Comparison of ENCODE assay signal across 15 cellular contexts in genomic region chr12:112855375-112855774, GRCh38. TPM values are rescaled to one million over a fixed set of nuclear protein-coding genes. Genes with fewer than 3 reads are reported as not detected.
DNase-seq lines count a peak whose midpoint lies in the region; ATAC-seq, FAIRE-seq and TF ChIP-seq lines count a peak whose summit lies in the region.
"Had no signal": no experiment of that assay in that cellular context is flagged by ENCODE, and none has a peak within 500 bp of the region (broad histone marks: within the 10 kb centered on the region; RNA-seq: fewer than 3 reads in every experiment).

No MANE protein-coding gene starts in this region.

- peaks cover 3% of the 10 kb centered on the region for H3K4me1 Mint-ChIP-seq in CD14-positive monocyte
- no peaks in the 10 kb centered on the region for H3K4me1 Mint-ChIP-seq in activated CD4-positive, alpha-beta memory T cell treated with anti-CD3 and anti-CD28 coated beads, Interleukin-2, amount 10 ng/mL, durations not matched to agents 7 days and 5 days

- BruUV-seq in Panc1 (replicated peaks; lab: Mats Ljungman, UMichigan) = no TSS peak

- intact Hi-C loops in CD14-positive monocyte (cut with micrococcal nuclease) (no loop called here), Panc1 (cut with micrococcal nuclease; ENCODE audit: unreplicated experiment) (no loop called here)

- POLR2A ChIA-PET in Panc1 (lab: Charles Lee) = no interaction called here
- POLR2A ChIA-PET in activated CD4-positive, alpha-beta memory T cell treated with anti-CD3 and anti-CD28 coated beads, Interleukin-2, amount 10 ng/mL, durations not matched to agents 7 days and 5 days (lab: Charles Lee) = no interaction called here

- no peak overlapping the region for H3K4me3 Mint-ChIP-seq in CD14-positive monocyte
- no peak overlapping the region for H3K4me3 Mint-ChIP-seq in activated CD4-positive, alpha-beta memory T cell treated with anti-CD3 and anti-CD28 coated beads, Interleukin-2, amount 10 ng/mL, durations not matched to agents 7 days and 5 days
- H3K4me3 Mint-ChIP-seq: activated CD4-positive, alpha-beta memory T cell treated with anti-CD3 and anti-CD28 coated beads for 36 hours; natural killer cell had no signal

- H3K4me3 ChIP-seq in Panc1 (ENCODE audit: low read depth in 2 of 2, low read length in 2 of 2) = no peak overlapping the region
- H3K4me3 ChIP-seq in fibroblast of the aortic adventitia (ENCODE audit: low read depth, low read length) = no peak overlapping the region
- H3K4me3 ChIP-seq: Peyer's patch, thoracic aorta had no signal

- H3K4me1 ChIP-seq in Panc1 (ENCODE audit: control insufficient read depth, insufficient read depth, low read length) = no peaks in the 10 kb centered on the region
- H3K4me1 ChIP-seq: Peyer's patch had no signal

- ATAC-seq in Panc1 (peak; percentile 79), HG03457 (IDR thresholded peaks at IDR 0.05; ENCODE audit: unreplicated experiment) (no peak)
- ATAC-seq: natural killer cell had no signal

- DNase-seq in CD14-positive monocyte (ENCODE audit: low spot score) = no peak
- DNase-seq in H54 (ENCODE audit: insufficient read length, low spot score) = peak; percentile 31
- DNase-seq in Panc1 (ENCODE audit: low read depth, low spot score) = no peak
- DNase-seq in fibroblast of the aortic adventitia (ENCODE audit: low read depth) = no peak
- DNase-seq in pons (ENCODE audit: low spot score) = no peak
- no peak for DNase-seq in DMS153 treated with DMSO at 0.1 percent for 48 hours (lab: John Stamatoyannopoulos, UW; ENCODE audit: unreplicated experiment)
- DNase-seq in activated CD4-positive, alpha-beta memory T cell treated with anti-CD3 and anti-CD28 coated beads, Interleukin-2, amount 10 ng/mL, durations not matched to agents 7 days and 5 days = no peak
- DNase-seq: activated CD4-positive, alpha-beta memory T cell treated with anti-CD3 and anti-CD28 coated beads for 36 hours; amygdala; DMS79 treated with DMSO at 0.1 percent for 48 hours; natural killer cell; Peyer's patch had no signal

- H3K9me3 Mint-ChIP-seq in CD14-positive monocyte = no peaks in the 10 kb centered on the region
- H3K9me3 Mint-ChIP-seq in activated CD4-positive, alpha-beta memory T cell treated with anti-CD3 and anti-CD28 coated beads, Interleukin-2, amount 10 ng/mL, durations not matched to agents 7 days and 5 days = no peaks in the 10 kb centered on the region
- H3K9me3 Mint-ChIP-seq: activated CD4-positive, alpha-beta memory T cell treated with anti-CD3 and anti-CD28 coated beads for 36 hours; natural killer cell had no signal

- CTCF ChIA-PET in Panc1 (lab: Charles Lee) = interaction anchor here (0.6 kb wide), 1 partner anchor 499 kb away, joined by 3 read pairs; no protein-coding TSS in a partner anchor
- CTCF ChIA-PET in activated CD4-positive, alpha-beta memory T cell treated with anti-CD3 and anti-CD28 coated beads, Interleukin-2, amount 10 ng/mL, durations not matched to agents 7 days and 5 days (lab: Charles Lee) = no interaction called here

- in situ Hi-C loops in Panc1 (cut with HindIII; ENCODE audit: low pct_unique_long_range_greater_than_20kb, low sequenced_read_pairs) = no loop called here

- H3K9me3 ChIP-seq in Panc1 (ENCODE audit: control insufficient read depth, insufficient read depth, low read depth, low read length) = no peaks in the 10 kb centered on the region
- H3K9me3 ChIP-seq: Peyer's patch, thoracic aorta had no signal

- H3K27me3 Mint-ChIP-seq in CD14-positive monocyte (ENCODE audit: low read depth in 3 of 3) = peaks cover 3 to 8% (median 4%) of the 10 kb centered on the region in 3 donors
- H3K27me3 Mint-ChIP-seq in activated CD4-positive, alpha-beta memory T cell treated with anti-CD3 and anti-CD28 coated beads, Interleukin-2, amount 10 ng/mL, durations not matched to agents 7 days and 5 days = peaks cover 27% of the 10 kb centered on the region

- H3K27ac Mint-ChIP-seq in CD14-positive monocyte = no peak overlapping the region
- no peak overlapping the region for H3K27ac Mint-ChIP-seq in activated CD4-positive, alpha-beta memory T cell treated with anti-CD3 and anti-CD28 coated beads, Interleukin-2, amount 10 ng/mL, durations not matched to agents 7 days and 5 days
- H3K27ac Mint-ChIP-seq: activated CD4-positive, alpha-beta memory T cell treated with anti-CD3 and anti-CD28 coated beads for 36 hours; natural killer cell had no signal

- no peak for FAIRE-seq in H54 (lab: Jason Lieb, UNC)

- no peaks in the 10 kb centered on the region for H3K27me3 ChIP-seq in Panc1 (ENCODE audit: control insufficient read depth, insufficient read depth, low read length)
- H3K27me3 ChIP-seq: Peyer's patch had no signal

- no peak overlapping the region for H3K27ac ChIP-seq in Panc1 (ENCODE audit: low read length)
- H3K27ac ChIP-seq: HL-60, Peyer's patch, thoracic aorta had no signal

- TF ChIP-seq POLR2A in H54 (IDR thresholded peaks at IDR 0.05; ENCODE audit: low read depth, low read length) = no peak

- TF ChIP-seq CTCF in CD14-positive monocyte (IDR thresholded peaks at IDR 0.05) (peak; percentile 33), Panc1 (IDR thresholded peaks at IDR 0.05) (peak; percentile 67), fibroblast of the aortic adventitia (IDR thresholded peaks at IDR 0.05; ENCODE audit: insufficient read depth, low read length) (peak; percentile 21)

- no peaks in the 10 kb centered on the region for H3K36me3 ChIP-seq in Panc1 (ENCODE audit: control insufficient read depth, insufficient read depth, low read length)
- H3K36me3 ChIP-seq: Peyer's patch, thoracic aorta had no signal

- no peaks in the 10 kb centered on the region for H3K36me3 Mint-ChIP-seq in CD14-positive monocyte
- no peaks in the 10 kb centered on the region for H3K36me3 Mint-ChIP-seq in activated CD4-positive, alpha-beta memory T cell treated with anti-CD3 and anti-CD28 coated beads, Interleukin-2, amount 10 ng/mL, durations not matched to agents 7 days and 5 days (ENCODE audit: low read depth)
- H3K36me3 Mint-ChIP-seq: activated CD4-positive, alpha-beta memory T cell treated with anti-CD3 and anti-CD28 coated beads for 36 hours; natural killer cell had no signal

RNA-seq across cellular contexts. Expression of gene OAS1, which starts 51.4 kb away (rescaled TPM):
- polyA plus RNA-seq in CD14-positive monocyte = 100 to 1,000 TPM; 237 TPM
- total RNA-seq in Panc1 (2021; ENCODE audit: unreplicated experiment) (4.5 TPM), fibroblast of the aortic adventitia (ENCODE audit: low replicate concordance) (1.4 and 7.8 TPM in 2 replicates)
- 2.3 TPM for polyA plus RNA-seq in Panc1 (2012; ENCODE audit: insufficient read length)
- 100 to 1,000 TPM; 246 to 248 TPM for total RNA-seq in activated CD4-positive, alpha-beta memory T cell treated with anti-CD3 and anti-CD28 coated beads, Interleukin-2, amount 10 ng/mL, durations not matched to agents 7 days and 5 days

Comparison
In these comparisons a context has a peak if more than half of its experiments do, and no peak if none do; other contexts are left out.
1. RNA of gene OAS1, which starts 51.4 kb away (total RNA-seq): 246 to 248 TPM in activated CD4-positive, alpha-beta memory T cell treated with anti-CD3 and anti-CD28 coated beads, Interleukin-2, amount 10 ng/mL, durations not matched to agents 7 days and 5 days; 4.5 TPM in Panc1 (single experiment) and 1.4 to 7.8 TPM in fibroblast of the aortic adventitia; every median in the first group is over 10 times any median in the second.
2. Peak in every context shown above with its lines, with median percentiles within 50 percentile points of each other: CTCF ChIP-seq.